In genomic region chr12:66713984-66714383, GRCh38 we compare ENCODE assay signal across 15 cellular contexts. TPM values are rescaled to one million over a fixed set of nuclear protein-coding genes. Genes with fewer than 3 reads are reported as not detected.
DNase-seq lines count a peak whose midpoint lies in the region; ATAC-seq, FAIRE-seq and TF ChIP-seq lines count a peak whose summit lies in the region.
"Had no signal": no experiment of that assay in that cellular context is flagged by ENCODE, and none has a peak within 500 bp of the region (broad histone marks: within the 10 kb centered on the region; RNA-seq: fewer than 3 reads in every experiment).

No MANE protein-coding gene starts in this region.

- H3K9me3 Mint-ChIP-seq in IgD-negative memory B cell = peaks cover 0 to 3% (median 0%) of the 10 kb centered on the region in 3 donors
- H3K9me3 Mint-ChIP-seq: brain, endodermal cell had no signal

- intact Hi-C loops in esophagus muscularis mucosa (cut with DNase I) = no loop called here

- no peak for TF ChIP-seq EP300 in A549 (IDR thresholded peaks at IDR 0.05)
- TF ChIP-seq EP300 in esophagus muscularis mucosa (IDR thresholded peaks at IDR 0.05) = no peak
- TF ChIP-seq EP300 in gastroesophageal sphincter (IDR thresholded peaks at IDR 0.05) = no peak

- no peak for TF ChIP-seq POLR2A in A549 (IDR thresholded peaks at IDR 0.05; ENCODE audit: low read length)
- no peak for TF ChIP-seq POLR2A in esophagus muscularis mucosa (IDR thresholded peaks at IDR 0.05; ENCODE audit: low read depth)
- TF ChIP-seq POLR2A in gastroesophageal sphincter (IDR thresholded peaks at IDR 0.05) = no peak

- TF ChIP-seq CTCF in A549 (IDR thresholded peaks at IDR 0.05) (no peak), GM12865 (IDR thresholded peaks at IDR 0.05; ENCODE audit: insufficient read depth, low read depth, low read length, missing control alignments) (no peak), esophagus muscularis mucosa (IDR thresholded peaks at IDR 0.05) (no peak), gastroesophageal sphincter (IDR thresholded peaks at IDR 0.05) (no peak)

- H3K4me1 Mint-ChIP-seq in IgD-negative memory B cell = peaks cover 0 to 15% (median 0%) of the 10 kb centered on the region in 3 donors
- H3K4me1 Mint-ChIP-seq: endodermal cell had no signal

- no peak for FAIRE-seq in A549 (lab: Jason Lieb, UNC)
- FAIRE-seq: islet of Langerhans had no signal

- POLR2A ChIA-PET in A549 (lab: Yijun Ruan, JAX) = no interaction called here

- H3K4me2 ChIP-seq in A549 = peak overlapping the region; percentile 4; the same call in 1 of the 3 replicates

- CTCF ChIA-PET in A549 (lab: Yijun Ruan, JAX) = interaction anchor here (2.1 kb wide), 1 partner anchor 20 kb away, joined by 6 read pairs; no protein-coding TSS in a partner anchor

- H3K27me3 Mint-ChIP-seq in IgD-negative memory B cell = no peaks in the 10 kb centered on the region

- H3K36me3 ChIP-seq in esophagus muscularis mucosa (no peaks in the 10 kb centered on the region), gastroesophageal sphincter (no peaks in the 10 kb centered on the region)
- H3K36me3 ChIP-seq: uterus had no signal

- TF ChIP-seq RAD21 in A549 (conservative IDR thresholded peaks at IDR 0.05 in 1 of 2, IDR thresholded peaks at IDR 0.05 in 1 of 2) = no peak

- H3K27ac ChIP-seq in A549 = no peak overlapping the region
- H3K27ac ChIP-seq in esophagus muscularis mucosa (replicated peaks in 1 of 4) = no peak overlapping the region
- no peak overlapping the region for H3K27ac ChIP-seq in gastroesophageal sphincter
- H3K27ac ChIP-seq: uterus, VCaP had no signal

- 6% methylated on average over 3 of the region's 3 CpGs for WGBS in A549 (ENCODE audit: missing lambda C conversion rate)
- 29% methylated on average over 3 of the region's 3 CpGs for WGBS in esophagus muscularis mucosa
- 15 to 17% methylated on average over 3 of the region's 3 CpGs for WGBS in gastroesophageal sphincter (ENCODE audit: low coverage in 1 of 2), 2 donors

- H3K4me3 Mint-ChIP-seq in IgD-negative memory B cell = peak overlapping the region in 3 of 4 donors; percentile 47 to 64 (median 56)
- H3K4me3 Mint-ChIP-seq: brain, endodermal cell had no signal

- ATAC-seq in A549 (no peak), gastroesophageal sphincter (no peak), HG02571 (IDR thresholded peaks at IDR 0.05; ENCODE audit: unreplicated experiment) (no peak), GM18909 (IDR thresholded peaks at IDR 0.05; ENCODE audit: poor library complexity, unreplicated experiment) (no peak)

- no peaks in the 10 kb centered on the region for H3K36me3 Mint-ChIP-seq in IgD-negative memory B cell
- H3K36me3 Mint-ChIP-seq: brain had no signal

- H3K9me3 ChIP-seq in A549 (no peaks in the 10 kb centered on the region), esophagus muscularis mucosa (no peaks in the 10 kb centered on the region), gastroesophageal sphincter (no peaks in the 10 kb centered on the region)
- H3K9me3 ChIP-seq: uterus had no signal

- H3K4me1 ChIP-seq in A549 (no peaks in the 10 kb centered on the region), esophagus muscularis mucosa (peaks cover 0 to 4% (median 0%) of the 10 kb centered on the region in 4 donors), gastroesophageal sphincter (peaks cover 0 to 3% (median 0%) of the 10 kb centered on the region in 3 donors)
- H3K4me1 ChIP-seq: uterus had no signal

- H3K27ac Mint-ChIP-seq in IgD-negative memory B cell = no peak overlapping the region
- H3K27ac Mint-ChIP-seq: brain, endodermal cell had no signal

- H3K4me3 ChIP-seq in A549 (no peak overlapping the region), GM12865 (ENCODE audit: low read depth, low read length) (peak overlapping the region; percentile 37), esophagus muscularis mucosa (peak overlapping the region in 3 of 4 donors; percentile 6 to 13 (median 7)), gastroesophageal sphincter (no peak overlapping the region)
- H3K4me3 ChIP-seq: uterus had no signal

- H3K27me3 ChIP-seq in esophagus muscularis mucosa = no peaks in the 10 kb centered on the region
- no peaks in the 10 kb centered on the region for H3K27me3 ChIP-seq in gastroesophageal sphincter
- H3K27me3 ChIP-seq: uterus had no signal

- no peak for DNase-seq in A549 (ENCODE audit: low read depth in 1 of 2, low spot score in 1 of 2)
- DNase-seq in GM12865 (ENCODE audit: low read depth) = peak; percentile 25
- no peak for DNase-seq in esophagus muscularis mucosa (ENCODE audit: extremely low spot score)
- no peak for DNase-seq in RPMI8226
- DNase-seq: endodermal cell; NCI-H2171 treated with DMSO at 0.1 percent for 48 hours; stimulated activated CD4-positive, alpha-beta T cell treated with anti-CD3 and anti-CD28 coated beads, Interleukin-1b, Interleukin-23, amount 100 ng/mL, for 48 hours; uterus had no signal

TF ChIP-seq in A549, 52 proteins besides CTCF, POLR2A, EP300 and RAD21:
- TF ChIP-seq MAX (IDR thresholded peaks at IDR 0.05) = no peak
- TF ChIP-seq ESRRA (IDR thresholded peaks at IDR 0.05; ENCODE audit: borderline replicate concordance, low read length) = no peak
- no peak for TF ChIP-seq SMC3 (IDR thresholded peaks at IDR 0.05)
- no peak for TF ChIP-seq SREBF2 (IDR thresholded peaks at IDR 0.05)
- no peak for TF ChIP-seq NPAS2 (CRISPR knock-in tag; IDR thresholded peaks at IDR 0.05; ENCODE audit: borderline replicate concordance)
- TF ChIP-seq, protein P1, sequence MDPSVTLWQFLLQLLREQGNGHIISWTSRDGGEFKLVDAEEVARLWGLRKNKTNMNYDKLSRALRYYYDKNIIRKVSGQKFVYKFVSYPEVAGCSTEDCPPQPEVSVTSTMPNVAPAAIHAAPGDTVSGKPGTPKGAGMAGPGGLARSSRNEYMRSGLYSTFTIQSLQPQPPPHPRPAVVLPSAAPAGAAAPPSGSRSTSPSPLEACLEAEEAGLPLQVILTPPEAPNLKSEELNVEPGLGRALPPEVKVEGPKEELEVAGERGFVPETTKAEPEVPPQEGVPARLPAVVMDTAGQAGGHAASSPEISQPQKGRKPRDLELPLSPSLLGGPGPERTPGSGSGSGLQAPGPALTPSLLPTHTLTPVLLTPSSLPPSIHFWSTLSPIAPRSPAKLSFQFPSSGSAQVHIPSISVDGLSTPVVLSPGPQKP (IDR thresholded peaks at IDR 0.05; ENCODE audit: low read depth, low read length) = no peak
- no peak for TF ChIP-seq HDAC2 (IDR thresholded peaks at IDR 0.05)
- TF ChIP-seq ZSCAN20 (CRISPR knock-in tag; IDR thresholded peaks at IDR 0.05) = no peak
- no peak for TF ChIP-seq FOSB (CRISPR knock-in tag; IDR thresholded peaks at IDR 0.05)

RNA-seq across cellular contexts. Expression of gene GRIP1, which starts 35.1 kb away (rescaled TPM):
- 4.6 and 5.5 TPM in 2 replicates for polyA plus RNA-seq in A549 (2011; rRNA removed)
- polyA plus RNA-seq in A549 (2012; cell fraction: cytosol; rRNA removed) = 1.4 and 1.8 TPM in 2 replicates
- 1.2 and 2.6 TPM in 2 replicates for polyA plus RNA-seq in A549 (2012; cell fraction: nucleus; rRNA removed)
- polyA plus RNA-seq in A549 (2017; fragmentation: RNase III; extraction: RNeasy Plus Mini Kit Qiagen cat#74134 plus additional on column Dnase treatment) = 1.6 to 5.8 TPM (median 2.3 TPM) in 3 replicates
- 12.9 and 13.1 TPM in 2 replicates for polyA minus RNA-seq in A549 (2011; rRNA and poly(A)+ RNA removed)
- polyA plus RNA-seq in IgD-negative memory B cell = not detected
- 10 to 100 TPM; 12.5 to 15.2 (median 13.6) TPM for total RNA-seq in esophagus muscularis mucosa
- total RNA-seq in gastroesophageal sphincter = 10 to 100 TPM in 2 of 4 donors, 1 to 10 TPM in 2; 6.8 to 17.8 (median 11.6) TPM

Comparison
In these comparisons a context has a peak if more than half of its experiments do, and no peak if none do; other contexts are left out.
1. H3K4me3 ChIP-seq: peak in GM12865 (single experiment) and esophagus muscularis mucosa (3 of 4); none in A549 (single experiment) and gastroesophageal sphincter (0 of 2).